In the genomic region with DNA sequence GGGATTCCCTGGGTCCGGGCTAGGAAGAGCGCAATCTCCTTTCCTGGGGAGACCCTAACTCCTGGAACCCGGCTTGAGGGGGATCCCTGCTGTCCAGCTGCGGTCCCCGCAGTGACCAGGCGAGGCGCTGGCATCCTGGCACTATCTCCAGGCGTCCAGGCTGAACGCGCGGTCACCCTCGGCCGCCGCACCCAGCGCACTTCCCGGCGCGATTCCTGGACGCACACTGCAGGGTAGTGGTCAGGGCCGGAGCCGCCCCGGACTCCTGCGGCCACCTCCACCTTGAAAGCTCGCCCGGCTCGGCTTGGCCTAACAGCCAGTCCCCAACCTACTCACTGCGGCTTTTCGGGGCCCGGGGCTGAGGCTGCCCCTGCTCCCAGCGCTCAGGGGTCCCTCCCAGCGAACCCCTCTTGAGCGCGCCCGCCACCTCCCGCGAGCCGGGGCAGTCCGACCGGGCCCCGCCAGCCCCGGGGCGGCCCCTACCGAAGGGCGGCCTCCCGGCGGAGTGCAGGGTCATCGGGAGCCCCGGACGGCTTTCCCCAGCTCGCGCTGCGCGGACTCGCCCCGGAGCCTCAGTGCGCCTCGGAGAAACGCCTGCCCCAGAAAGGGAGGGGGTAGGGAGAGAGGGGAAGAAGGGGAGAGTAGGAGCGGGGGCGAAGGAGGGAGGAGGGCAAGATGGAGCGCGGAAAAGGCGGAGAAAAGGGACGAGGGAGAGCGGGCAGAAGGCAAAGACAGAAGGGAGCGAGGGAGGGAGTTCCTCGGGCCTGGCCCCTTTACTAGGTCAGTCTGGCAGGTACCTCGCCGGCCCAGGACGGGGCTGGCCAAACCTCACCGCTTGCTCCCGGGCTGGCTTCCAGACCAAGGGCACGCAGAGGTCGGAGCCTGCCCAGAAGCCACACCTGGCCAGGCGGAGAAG, we compare ENCODE assay signal across 8 cellular contexts. TPM values are rescaled to one million over a fixed set of nuclear protein-coding genes. Genes with fewer than 3 reads are reported as not detected.
DNase-seq lines count a peak whose midpoint lies in the region; ATAC-seq, FAIRE-seq and TF ChIP-seq lines count a peak whose summit lies in the region.

No MANE protein-coding gene starts in this region.

- TF ChIP-seq CTCF in epithelial cell of proximal tubule (conservative IDR thresholded peaks at IDR 0.05; ENCODE audit: low read depth, low read length) (peak; percentile 45), mesothelial cell of epicardium (IDR thresholded peaks at IDR 0.05; ENCODE audit: unreplicated experiment) (peak; percentile 62), upper lobe of left lung (IDR thresholded peaks at IDR 0.05) (peak; percentile 38 to 90 (median 74))

- no peaks in the 10 kb centered on the region for H3K9me3 ChIP-seq in NT2/D1 (ENCODE audit: insufficient read depth, low read length)
- H3K9me3 ChIP-seq in upper lobe of left lung, result no peaks in the 10 kb centered on the region

- no peaks in the 10 kb centered on the region for H3K9me3 Mint-ChIP-seq in mesothelial cell of epicardium

- peak; percentile 43 for DNase-seq in EL
- peak; percentile 40 for DNase-seq in NT2/D1 (ENCODE audit: low read depth, low spot score)
- no peak for DNase-seq in epithelial cell of proximal tubule (ENCODE audit: low read depth)
- peak in 1 of 2 experiments; percentile 70 for DNase-seq in mesothelial cell of epicardium (ENCODE audit: low spot score in 2 of 2, unreplicated experiment in 2 of 2)
- DNase-seq in upper lobe of left lung, result peak; percentile 73 to 93
- DNase-seq in H54 (ENCODE audit: insufficient read length, low spot score), result no peak
- DNase-seq in UCSD-AML1 (lab: John Stamatoyannopoulos, UW; ENCODE audit: unreplicated experiment), result no peak

- TF ChIP-seq EP300 in upper lobe of left lung (IDR thresholded peaks at IDR 0.05), result no peak

- H3K4me1 Mint-ChIP-seq in mesothelial cell of epicardium, result peaks cover 34% of the 10 kb centered on the region

- peak overlapping the region; percentile 83 to 93 (median 88) for H3K27ac ChIP-seq in upper lobe of left lung

- H3K27me3 ChIP-seq in NT2/D1 (ENCODE audit: insufficient read depth, insufficient read length), result peaks cover 32% of the 10 kb centered on the region
- H3K27me3 ChIP-seq in upper lobe of left lung, result peaks cover 0 to 14% (median 0%) of the 10 kb centered on the region in 4 donors

- no peaks in the 10 kb centered on the region for H3K36me3 ChIP-seq in NT2/D1 (ENCODE audit: insufficient read depth, insufficient read length, low read length)
- no peaks in the 10 kb centered on the region for H3K36me3 ChIP-seq in upper lobe of left lung

- H3K4me3 ChIP-seq in NT2/D1 (ENCODE audit: insufficient read length, low read depth) (peak overlapping the region; percentile 63), epithelial cell of proximal tubule (ENCODE audit: low read depth, low read length) (peak overlapping the region; percentile 57), upper lobe of left lung (peak overlapping the region; percentile 22 to 62 (median 55))

- ATAC-seq in GM21737 (IDR thresholded peaks at IDR 0.05; ENCODE audit: unreplicated experiment) (peak; percentile 68), upper lobe of left lung (ENCODE audit: low FRiP score in 2 of 2) (peak; percentile 78 to 86)

- FAIRE-seq in H54 (lab: Jason Lieb, UNC), result no peak

- H3K36me3 Mint-ChIP-seq in mesothelial cell of epicardium, result peaks cover 2% of the 10 kb centered on the region

- H3K27ac Mint-ChIP-seq in mesothelial cell of epicardium, result no peak overlapping the region

- peak overlapping the region; percentile 80 for H3K9ac ChIP-seq in NT2/D1 (ENCODE audit: insufficient read length, low read depth)

- H3K4me1 ChIP-seq in NT2/D1 (ENCODE audit: insufficient read depth, insufficient read length), result no peaks in the 10 kb centered on the region
- H3K4me1 ChIP-seq in upper lobe of left lung, result peaks cover 3 to 39% (median 29%) of the 10 kb centered on the region in 4 donors

- WGBS in upper lobe of left lung, 2 donors, result 4 to 5% methylated on average over 34 to 44 of the region's 75 CpGs

- peaks cover 39% of the 10 kb centered on the region for H3K27me3 Mint-ChIP-seq in mesothelial cell of epicardium (ENCODE audit: low read depth)

- TF ChIP-seq POLR2A in upper lobe of left lung (IDR thresholded peaks at IDR 0.05) (peak in 2 of 4 donors; percentile 47 to 56), H54 (IDR thresholded peaks at IDR 0.05; ENCODE audit: low read depth, low read length) (no peak)

- peak overlapping the region; percentile 73 for H3K4me3 Mint-ChIP-seq in mesothelial cell of epicardium

RNA-seq across cellular contexts. Expression of gene POU2AF3, which starts 1.0 kb away (rescaled TPM):
- total RNA-seq in epithelial cell of proximal tubule (0.69 TPM in 1 of 2 replicates, not detected in the other), mesothelial cell of epicardium (3.0 to 4.1 TPM (median 3.4 TPM) in 3 replicates), upper lobe of left lung (10 to 100 TPM in 1 of 6 donors, 1 to 10 TPM in 5; 1.7 to 12.6 (median 3.6) TPM)

RNA-seq across cellular contexts. Expression of gene POU2AF2, which starts 53.8 kb away (rescaled TPM):
- not detected in 2 replicates for total RNA-seq in epithelial cell of proximal tubule
- total RNA-seq in mesothelial cell of epicardium, result not detected in 3 replicates
- total RNA-seq in upper lobe of left lung, result under 1 TPM in 1 of 6 donors, not detected in 5; 0.24 TPM

Comparison
In these comparisons a context has a peak if more than half of its experiments do, and no peak if none do; other contexts are left out.
1. DNase-seq: peak in EL (single experiment), NT2/D1 (single experiment) and upper lobe of left lung (2 of 2); none in epithelial cell of proximal tubule (single experiment), H54 (single experiment) and UCSD-AML1 (single experiment).
2. Peak in every context shown above with its lines, with median percentiles within 50 percentile points of each other: H3K4me3 ChIP-seq and CTCF ChIP-seq.